Comparison of ENCODE assay signal across 19 cellular contexts in genomic region chr5:157160001-157160400, GRCh38. TPM values are rescaled to one million over a fixed set of nuclear protein-coding genes. Genes with fewer than 3 reads are reported as not detected.
A peak's percentile ranks its signal among the peaks of the same experiment; 100 is the strongest.
DNase-seq lines count a peak whose midpoint lies in the region; ATAC-seq and TF ChIP-seq lines count a peak whose summit lies in the region.
"Had no signal": no experiment of that assay in that cellular context is flagged by ENCODE, and none has a peak within 500 bp of the region (broad histone marks: within the 10 kb centered on the region; RNA-seq: fewer than 3 reads in every experiment).

No MANE protein-coding gene starts in this region.

- ATAC-seq in natural killer cell treated with Interleukin-12 subunit alpha and Interleukin-12 subunit beta and Interleukin-15 and Interleukin-18, amount 100 ng/mL, for 72 hours: no peak
- ATAC-seq in natural killer cell: no peak
- ATAC-seq in stimulated activated naive CD8-positive, alpha-beta T cell treated with anti-CD3 and anti-CD28 coated beads, Interleukin-15, amount 100 ng/mL, for 72 hours: peak; percentile 62
- ATAC-seq: body of pancreas, Panc1 had no signal

- H3K27me3 ChIP-seq in suprapubic skin (peaks cover 8% of the 10 kb centered on the region), uterus (no peaks in the 10 kb centered on the region)
- H3K27me3 ChIP-seq: body of pancreas had no signal

- no peak for DNase-seq in natural killer cell treated with Interleukin-12 subunit alpha and Interleukin-12 subunit beta and Interleukin-15 and Interleukin-18, amount 100 ng/mL, for 72 hours (ENCODE audit: low spot score)
- DNase-seq in natural killer cell (no peak), activated gamma-delta T cell (lab: John Stamatoyannopoulos, UW) (no peak), suprapubic skin (ENCODE audit: low spot score in 2 of 2) (no peak), uterus (no peak)
- DNase-seq in activated CD4-positive, alpha-beta memory T cell treated with anti-CD3 and anti-CD28 coated beads for 36 hours: peak; percentile 77
- peak; percentile 65 for DNase-seq in central memory CD4-positive, alpha-beta T cell
- peak in 1 of 2 donors; percentile 48 for DNase-seq in stimulated activated naive CD8-positive, alpha-beta T cell treated with anti-CD3 and anti-CD28 coated beads, Interleukin-15, amount 100 ng/mL, for 72 hours
- DNase-seq: body of pancreas, COR-L47, EL, NCI-H2171 had no signal

- H3K27me3 Mint-ChIP-seq in natural killer cell treated with Interleukin-12 subunit alpha and Interleukin-12 subunit beta and Interleukin-15 and Interleukin-18, amount 100 ng/mL, for 72 hours: peaks cover 0 to 5% of the 10 kb centered on the region in 2 donors
- H3K27me3 Mint-ChIP-seq in natural killer cell (ENCODE audit: low read depth in 2 of 2): peaks cover 0 to 4% of the 10 kb centered on the region in 2 donors
- H3K27me3 Mint-ChIP-seq in activated CD4-positive, alpha-beta memory T cell treated with anti-CD3 and anti-CD28 coated beads for 36 hours: no peaks in the 10 kb centered on the region
- no peaks in the 10 kb centered on the region for H3K27me3 Mint-ChIP-seq in stimulated activated naive CD8-positive, alpha-beta T cell treated with anti-CD3 and anti-CD28 coated beads, Interleukin-15, amount 100 ng/mL, for 72 hours

- no peak overlapping the region for H3K27ac ChIP-seq in suprapubic skin
- no peak overlapping the region for H3K27ac ChIP-seq in uterus
- H3K27ac ChIP-seq: body of pancreas, HL-60 had no signal

- H3K9me3 ChIP-seq in suprapubic skin: no peaks in the 10 kb centered on the region
- H3K9me3 ChIP-seq in uterus: no peaks in the 10 kb centered on the region
- H3K9me3 ChIP-seq: body of pancreas had no signal

- intact Hi-C loops in natural killer cell (cut with micrococcal nuclease) (no loop called here), uterus (cut with DNase I; ENCODE audit: low total_unique reads) (no loop called here)
- intact Hi-C loops in activated CD4-positive, alpha-beta memory T cell treated with anti-CD3 and anti-CD28 coated beads for 36 hours (cut with micrococcal nuclease): no loop called here

- H3K4me1 Mint-ChIP-seq in natural killer cell treated with Interleukin-12 subunit alpha and Interleukin-12 subunit beta and Interleukin-15 and Interleukin-18, amount 100 ng/mL, for 72 hours (ENCODE audit: low read depth in 2 of 2): peaks cover 25 to 29% of the 10 kb centered on the region in 2 donors
- peaks cover 15 to 17% of the 10 kb centered on the region in 2 donors for H3K4me1 Mint-ChIP-seq in natural killer cell
- H3K4me1 Mint-ChIP-seq in activated CD4-positive, alpha-beta memory T cell treated with anti-CD3 and anti-CD28 coated beads for 36 hours (ENCODE audit: low read depth): peaks cover 80% of the 10 kb centered on the region
- H3K4me1 Mint-ChIP-seq in stimulated activated naive CD8-positive, alpha-beta T cell treated with anti-CD3 and anti-CD28 coated beads, Interleukin-15, amount 100 ng/mL, for 72 hours: peaks cover 76% of the 10 kb centered on the region

- POLR2A ChIA-PET in activated CD4-positive, alpha-beta memory T cell treated with anti-CD3 and anti-CD28 coated beads for 36 hours (lab: Charles Lee): interaction anchor here (1.0 kb wide), 1 partner anchor 27 kb away, joined by 3 read pairs; no protein-coding TSS in a partner anchor

- CTCF ChIA-PET in activated CD4-positive, alpha-beta memory T cell treated with anti-CD3 and anti-CD28 coated beads for 36 hours (lab: Charles Lee): interaction anchor here (1.0 kb wide), 1 partner anchor 12 kb away, joined by 4 read pairs; no protein-coding TSS in a partner anchor

- H3K4me3 ChIP-seq in suprapubic skin (no peak overlapping the region), uterus (no peak overlapping the region)
- H3K4me3 ChIP-seq: body of pancreas, smooth muscle cell had no signal

- H3K36me3 Mint-ChIP-seq in natural killer cell treated with Interleukin-12 subunit alpha and Interleukin-12 subunit beta and Interleukin-15 and Interleukin-18, amount 100 ng/mL, for 72 hours: no peaks in the 10 kb centered on the region
- no peaks in the 10 kb centered on the region for H3K36me3 Mint-ChIP-seq in natural killer cell
- H3K36me3 Mint-ChIP-seq in activated CD4-positive, alpha-beta memory T cell treated with anti-CD3 and anti-CD28 coated beads for 36 hours: peaks cover 4% of the 10 kb centered on the region

- H3K36me3 ChIP-seq in suprapubic skin (no peaks in the 10 kb centered on the region), uterus (no peaks in the 10 kb centered on the region)

- H3K27ac Mint-ChIP-seq in natural killer cell treated with Interleukin-12 subunit alpha and Interleukin-12 subunit beta and Interleukin-15 and Interleukin-18, amount 100 ng/mL, for 72 hours: peak overlapping the region; percentile 24 to 26
- no peak overlapping the region for H3K27ac Mint-ChIP-seq in natural killer cell
- H3K27ac Mint-ChIP-seq in activated CD4-positive, alpha-beta memory T cell treated with anti-CD3 and anti-CD28 coated beads for 36 hours: peak overlapping the region; percentile 98
- H3K27ac Mint-ChIP-seq in stimulated activated naive CD8-positive, alpha-beta T cell treated with anti-CD3 and anti-CD28 coated beads, Interleukin-15, amount 100 ng/mL, for 72 hours: peak overlapping the region; percentile 90 to 96
- H3K27ac Mint-ChIP-seq: dendritic cell treated with granulocyte-macrophage colony-stimulating factor and Interleukin-4, amounts not matched to agents 40 ng/mL and 50 ng/mL, for 4 days had no signal

- WGBS in suprapubic skin: 77% methylated on average over 4 of the region's 4 CpGs

- TF ChIP-seq POLR2A in suprapubic skin (IDR thresholded peaks at IDR 0.05): no peak
- no peak for TF ChIP-seq POLR2A in uterus (IDR thresholded peaks at IDR 0.05)

- H3K9me3 Mint-ChIP-seq in natural killer cell treated with Interleukin-12 subunit alpha and Interleukin-12 subunit beta and Interleukin-15 and Interleukin-18, amount 100 ng/mL, for 72 hours: no peaks in the 10 kb centered on the region
- no peaks in the 10 kb centered on the region for H3K9me3 Mint-ChIP-seq in natural killer cell
- no peaks in the 10 kb centered on the region for H3K9me3 Mint-ChIP-seq in activated CD4-positive, alpha-beta memory T cell treated with anti-CD3 and anti-CD28 coated beads for 36 hours
- H3K9me3 Mint-ChIP-seq in stimulated activated naive CD8-positive, alpha-beta T cell treated with anti-CD3 and anti-CD28 coated beads, Interleukin-15, amount 100 ng/mL, for 72 hours: peaks cover 0 to 5% of the 10 kb centered on the region in 2 donors
- H3K9me3 Mint-ChIP-seq: dendritic cell treated with granulocyte-macrophage colony-stimulating factor and Interleukin-4, amounts not matched to agents 40 ng/mL and 50 ng/mL, for 4 days had no signal

- H3K4me1 ChIP-seq in suprapubic skin: no peaks in the 10 kb centered on the region
- no peaks in the 10 kb centered on the region for H3K4me1 ChIP-seq in uterus
- H3K4me1 ChIP-seq: body of pancreas had no signal

- H3K4me3 Mint-ChIP-seq in natural killer cell treated with Interleukin-12 subunit alpha and Interleukin-12 subunit beta and Interleukin-15 and Interleukin-18, amount 100 ng/mL, for 72 hours: peak overlapping the region; percentile 21
- H3K4me3 Mint-ChIP-seq in natural killer cell: no peak overlapping the region
- H3K4me3 Mint-ChIP-seq in activated CD4-positive, alpha-beta memory T cell treated with anti-CD3 and anti-CD28 coated beads for 36 hours: peak overlapping the region; percentile 72
- H3K4me3 Mint-ChIP-seq in stimulated activated naive CD8-positive, alpha-beta T cell treated with anti-CD3 and anti-CD28 coated beads, Interleukin-15, amount 100 ng/mL, for 72 hours: peak overlapping the region; percentile 63 to 81
- H3K4me3 Mint-ChIP-seq: dendritic cell treated with granulocyte-macrophage colony-stimulating factor and Interleukin-4, amounts not matched to agents 40 ng/mL and 50 ng/mL, for 4 days had no signal

- no peak for TF ChIP-seq EP300 in suprapubic skin (IDR thresholded peaks at IDR 0.05)

- TF ChIP-seq CTCF in natural killer cell (IDR thresholded peaks at IDR 0.05) (no peak), suprapubic skin (IDR thresholded peaks at IDR 0.05) (no peak), uterus (IDR thresholded peaks at IDR 0.05) (no peak)

RNA-seq across cellular contexts. Expression of gene GARIN3, which starts 6.1 kb away (rescaled TPM):
- not detected for total RNA-seq in natural killer cell treated with Interleukin-12 subunit alpha and Interleukin-12 subunit beta and Interleukin-15 and Interleukin-18, amount 100 ng/mL, for 72 hours
- total RNA-seq in natural killer cell (not detected), suprapubic skin (not detected), uterus (not detected)
- 1 to 10 TPM; 1.3 to 1.4 TPM for total RNA-seq in activated CD4-positive, alpha-beta memory T cell treated with anti-CD3 and anti-CD28 coated beads for 36 hours
- total RNA-seq: body of pancreas, glomerular endothelial cell, liver, smooth muscle cell, subcutaneous adipose tissue had no signal

RNA-seq across cellular contexts. Expression of gene MED7, which starts 17.3 kb away (rescaled TPM):
- 10 to 100 TPM; 14.8 to 16.6 TPM for total RNA-seq in natural killer cell treated with Interleukin-12 subunit alpha and Interleukin-12 subunit beta and Interleukin-15 and Interleukin-18, amount 100 ng/mL, for 72 hours
- total RNA-seq in natural killer cell (10 to 100 TPM in 2 of 3 donors, 1 to 10 TPM in 1; 9.6 to 13.3 (median 12.4) TPM), suprapubic skin (10 to 100 TPM in 2 of 4 donors, 1 to 10 TPM in 2; 5.5 to 13.6 (median 8.9) TPM), uterus (10 to 100 TPM in 3 of 4 donors, 1 to 10 TPM in 1; 3.8 to 22.5 (median 13.6) TPM)
- total RNA-seq in activated CD4-positive, alpha-beta memory T cell treated with anti-CD3 and anti-CD28 coated beads for 36 hours: 10 to 100 TPM; 17.2 to 19.2 TPM

RNA-seq across cellular contexts. Expression of gene ITK, which starts 20.6 kb away (rescaled TPM):
- total RNA-seq in natural killer cell treated with Interleukin-12 subunit alpha and Interleukin-12 subunit beta and Interleukin-15 and Interleukin-18, amount 100 ng/mL, for 72 hours: 100 to 1,000 TPM; 153 to 225 TPM
- total RNA-seq in natural killer cell (100 to 1,000 TPM; 153 to 188 (median 186) TPM), suprapubic skin (1 to 10 TPM; 1.6 to 3.5 (median 2.7) TPM), uterus (1 to 10 TPM in 2 of 4 donors, under 1 TPM in 2; 0.41 to 2.8 (median 1.8) TPM)
- total RNA-seq in activated CD4-positive, alpha-beta memory T cell treated with anti-CD3 and anti-CD28 coated beads for 36 hours: 100 to 1,000 TPM; 236 to 240 TPM
- total RNA-seq: glomerular endothelial cell had no signal

RNA-seq across cellular contexts. Expression of gene HAVCR2, which starts 51.2 kb away (rescaled TPM):
- total RNA-seq in natural killer cell treated with Interleukin-12 subunit alpha and Interleukin-12 subunit beta and Interleukin-15 and Interleukin-18, amount 100 ng/mL, for 72 hours: 100 to 1,000 TPM; 378 to 721 TPM
- total RNA-seq in natural killer cell (10 to 100 TPM; 60.0 to 92.2 (median 74.3) TPM), suprapubic skin (1 to 10 TPM; 2.1 to 4.5 (median 3.5) TPM), uterus (1 to 10 TPM; 1.0 to 5.5 (median 2.3) TPM)
- total RNA-seq in activated CD4-positive, alpha-beta memory T cell treated with anti-CD3 and anti-CD28 coated beads for 36 hours: 10 to 100 TPM; 23.2 to 24.3 TPM
- total RNA-seq: glomerular endothelial cell had no signal

Comparison
In these comparisons a context has a peak if more than half of its experiments do, and no peak if none do; other contexts are left out.
1. H3K27ac Mint-ChIP-seq: peak in natural killer cell treated with Interleukin-12 subunit alpha and Interleukin-12 subunit beta and Interleukin-15 and Interleukin-18, amount 100 ng/mL, for 72 hours (2 of 2), activated CD4-positive, alpha-beta memory T cell treated with anti-CD3 and anti-CD28 coated beads for 36 hours (single experiment) and stimulated activated naive CD8-positive, alpha-beta T cell treated with anti-CD3 and anti-CD28 coated beads, Interleukin-15, amount 100 ng/mL, for 72 hours (2 of 2); none in natural killer cell (0 of 2).
2. DNase-seq: peak in activated CD4-positive, alpha-beta memory T cell treated with anti-CD3 and anti-CD28 coated beads for 36 hours (single experiment) and central memory CD4-positive, alpha-beta T cell (single experiment); none in natural killer cell treated with Interleukin-12 subunit alpha and Interleukin-12 subunit beta and Interleukin-15 and Interleukin-18, amount 100 ng/mL, for 72 hours (single experiment), natural killer cell (single experiment), activated gamma-delta T cell (single experiment), suprapubic skin (0 of 2) and uterus (0 of 2).
3. RNA of gene ITK, which starts 20.6 kb away (total RNA-seq): 236 to 240 TPM in activated CD4-positive, alpha-beta memory T cell treated with anti-CD3 and anti-CD28 coated beads for 36 hours, 153 to 225 TPM in natural killer cell treated with Interleukin-12 subunit alpha and Interleukin-12 subunit beta and Interleukin-15 and Interleukin-18, amount 100 ng/mL, for 72 hours and 153 to 188 TPM in natural killer cell; 1.6 to 3.5 TPM in suprapubic skin and 0.41 to 2.8 TPM in uterus; every median in the first group is over 10 times any median in the second.